Comparison of ENCODE assay signal across 23 cellular contexts in the genomic region with DNA sequence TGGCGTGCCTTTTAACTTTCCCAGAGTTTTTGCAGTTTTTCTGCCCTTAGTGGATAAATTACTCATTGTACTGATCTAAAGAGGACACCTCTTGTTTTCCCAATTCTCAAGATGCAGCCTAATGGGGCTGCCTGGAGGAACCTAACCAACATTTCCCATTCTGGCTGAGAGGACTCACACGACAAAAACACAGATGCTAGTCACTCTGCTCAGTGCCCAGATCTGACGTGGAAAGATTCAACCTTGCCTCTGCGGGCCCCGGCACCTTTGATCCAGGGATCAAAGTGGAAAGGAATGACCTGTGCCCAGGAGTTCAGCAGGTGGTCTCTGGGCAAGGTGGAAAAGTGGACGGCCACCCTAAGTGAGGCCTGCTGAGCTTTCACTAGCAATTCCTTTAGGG.
DNase-seq lines count a peak whose midpoint lies in the region; ATAC-seq and TF ChIP-seq lines count a peak whose summit lies in the region.
"Had no signal": no experiment of that assay in that cellular context is flagged by ENCODE, and none has a peak within 500 bp of the region (broad histone marks: within the 10 kb centered on the region; RNA-seq: fewer than 3 reads in every experiment).

No MANE protein-coding gene starts in this region.

- H4K20me1 ChIP-seq in GM23338 (replicated peaks; ENCODE audit: insufficient read depth) (no peaks in the 10 kb centered on the region), neural progenitor cell (ENCODE audit: low read depth) (no peaks in the 10 kb centered on the region)
- H4K20me1 ChIP-seq: BLaER1 treated with 17β-estradiol and CSF1 and Interleukin-3, amounts not matched to agents 10 nM and 100 nM had no signal

- no peaks in the 10 kb centered on the region; the same call in 1 of the 2 replicates for H3K36me3 ChIP-seq in GM23338 (ENCODE audit: insufficient read depth)
- H3K36me3 ChIP-seq in neural progenitor cell = no peaks in the 10 kb centered on the region
- H3K36me3 ChIP-seq: BE2C; BLaER1 treated with 17β-estradiol and CSF1 and Interleukin-3, amounts not matched to agents 10 nM and 100 nM; HAP-1 had no signal

- H3K4me3 Mint-ChIP-seq in GM23338 = no peak overlapping the region
- H3K4me3 Mint-ChIP-seq in T-helper 17 cell = peak overlapping the region; percentile 12
- no peak overlapping the region for H3K4me3 Mint-ChIP-seq in neural progenitor cell
- H3K4me3 Mint-ChIP-seq: CD14-positive monocyte; CD4-positive, alpha-beta T cell; CD8-positive, alpha-beta memory T cell; HFFc6 had no signal

- H3F3A ChIP-seq in GM23338 (replicated peaks; ENCODE audit: low read depth) (no peaks in the 10 kb centered on the region), neural progenitor cell (ENCODE audit: low read depth) (peaks cover 5% of the 10 kb centered on the region)

- peaks cover 8% of the 10 kb centered on the region; the same call in 2 of the 3 replicates for H3K36me3 Mint-ChIP-seq in GM23338 (ENCODE audit: low read depth)
- no peaks in the 10 kb centered on the region for H3K36me3 Mint-ChIP-seq in T-helper 17 cell (ENCODE audit: low read depth)
- no peaks in the 10 kb centered on the region for H3K36me3 Mint-ChIP-seq in neural progenitor cell
- H3K36me3 Mint-ChIP-seq: CD14-positive monocyte; CD8-positive, alpha-beta memory T cell had no signal

- no peak for ATAC-seq in GM23338
- ATAC-seq in T-helper 17 cell = no peak
- ATAC-seq in HG02588 (IDR thresholded peaks at IDR 0.05; ENCODE audit: unreplicated experiment) = no peak
- ATAC-seq: A549, GM12878 had no signal

- no peaks in the 10 kb centered on the region for H3K79me2 ChIP-seq in GM23338 (replicated peaks; ENCODE audit: insufficient read depth)
- no peaks in the 10 kb centered on the region for H3K79me2 ChIP-seq in neural progenitor cell (ENCODE audit: low read depth)

- H2AFZ ChIP-seq in GM23338 (peak overlapping the region; percentile 78), neural progenitor cell (replicated peaks) (peak overlapping the region; percentile 2)

- H3K9me3 Mint-ChIP-seq in GM23338 (peaks cover 12% of the 10 kb centered on the region), neural progenitor cell (peaks cover 11% of the 10 kb centered on the region)
- H3K9me3 Mint-ChIP-seq: CD4-positive, alpha-beta T cell; CD8-positive, alpha-beta memory T cell; HFFc6 had no signal

- H3K27ac Mint-ChIP-seq in GM23338 = no peak overlapping the region
- H3K27ac Mint-ChIP-seq in T-helper 17 cell = no peak overlapping the region
- peak overlapping the region; percentile 94 for H3K27ac Mint-ChIP-seq in neural progenitor cell
- H3K27ac Mint-ChIP-seq: CD4-positive, alpha-beta T cell; CD8-positive, alpha-beta memory T cell; HFFc6 had no signal

- H3K27me3 Mint-ChIP-seq in GM23338 (ENCODE audit: insufficient read depth, low read depth, poor library complexity) (no peaks in the 10 kb centered on the region), T-helper 17 cell (peaks cover 39% of the 10 kb centered on the region), neural progenitor cell (ENCODE audit: insufficient read depth, low read depth) (peaks cover 4% of the 10 kb centered on the region)

- no peak overlapping the region for H3K9ac ChIP-seq in neural progenitor cell
- H3K9ac ChIP-seq: BLaER1 treated with 17β-estradiol and CSF1 and Interleukin-3, amounts not matched to agents 10 nM and 100 nM had no signal

- H3K27ac ChIP-seq in GM23338 (ENCODE audit: low read depth) = no peak overlapping the region
- H3K27ac ChIP-seq in neural progenitor cell = no peak overlapping the region
- H3K27ac ChIP-seq: A549; BLaER1 treated with 17β-estradiol and CSF1 and Interleukin-3, amounts not matched to agents 10 nM and 100 nM had no signal

- H3K4me3 ChIP-seq in GM23338 (no peak overlapping the region), neural progenitor cell (no peak overlapping the region)
- H3K4me3 ChIP-seq: A549; BLaER1 treated with 17β-estradiol and CSF1 and Interleukin-3, amounts not matched to agents 10 nM and 100 nM; GM12878; HAP-1 had no signal

- H3K9me2 ChIP-seq in GM23338 (ENCODE audit: insufficient read depth) = no peaks in the 10 kb centered on the region

- H3K4me2 ChIP-seq in GM23338 (no peak overlapping the region), neural progenitor cell (no peak overlapping the region)
- H3K4me2 ChIP-seq: A549; BLaER1 treated with 17β-estradiol and CSF1 and Interleukin-3, amounts not matched to agents 10 nM and 100 nM had no signal

- intact Hi-C loops in cardiac septum (cut with DNase I) = no loop called here

- DNase-seq in GM23338 (ENCODE audit: low spot score) (no peak), T-helper 17 cell (no peak), neural progenitor cell (ENCODE audit: low spot score) (no peak), LoVo (ENCODE audit: low spot score) (no peak), cardiac septum (ENCODE audit: low spot score) (no peak)
- DNase-seq: 8988T; ACHN; AML-193; BE2C; CD4-positive, alpha-beta T cell; CD8-positive, alpha-beta memory T cell; DMS 273 treated with DMSO at 0.1 percent for 48 hours; DMS79; EL; GDM1; GOT3; HFFc6 had no signal

- H3K4me1 Mint-ChIP-seq in GM23338 = 0 out of 3 replicates have a peak, but pooled peaks cover 2% of the 10 kb centered on the region
- H3K4me1 Mint-ChIP-seq in T-helper 17 cell = no peaks in the 10 kb centered on the region
- H3K4me1 Mint-ChIP-seq in neural progenitor cell = peaks cover 17% of the 10 kb centered on the region
- H3K4me1 Mint-ChIP-seq: CD14-positive monocyte; CD8-positive, alpha-beta memory T cell had no signal

- TF ChIP-seq CTCF in GM23338 (conservative IDR thresholded peaks at IDR 0.05; ENCODE audit: low read depth in 2 of 2) = no peak
- TF ChIP-seq CTCF in neural progenitor cell (IDR thresholded peaks at IDR 0.05) = no peak

- H3K9me3 ChIP-seq in T-helper 17 cell (ENCODE audit: control insufficient read depth, low read length, poor library complexity, severe bottlenecking) (no peaks in the 10 kb centered on the region), neural progenitor cell (ENCODE audit: low read depth) (no peaks in the 10 kb centered on the region)
- H3K9me3 ChIP-seq: A549, BE2C, HAP-1 had no signal

- H3K4me1 ChIP-seq in GM23338 (ENCODE audit: insufficient read depth) (no peaks in the 10 kb centered on the region), neural progenitor cell (peaks cover 7% of the 10 kb centered on the region)
- H3K4me1 ChIP-seq: A549; BE2C; BLaER1 treated with 17β-estradiol and CSF1 and Interleukin-3, amounts not matched to agents 10 nM and 100 nM; HAP-1 had no signal

- no peaks in the 10 kb centered on the region for H3K27me3 ChIP-seq in GM23338 (ENCODE audit: insufficient read depth)
- no peaks in the 10 kb centered on the region for H3K27me3 ChIP-seq in neural progenitor cell
- H3K27me3 ChIP-seq: BE2C; BLaER1 treated with 17β-estradiol and CSF1 and Interleukin-3, amounts not matched to agents 10 nM and 100 nM had no signal

TF ChIP-seq in GM23338, 12 proteins besides CTCF, POLR2A, EP300 and RAD21 (continues in another document):
- no peak for TF ChIP-seq POLR2AphosphoS5 (IDR thresholded peaks at IDR 0.05; ENCODE audit: low read depth)
- no peak for TF ChIP-seq ZNF331 (CRISPR knock-in tag; IDR thresholded peaks at IDR 0.05; ENCODE audit: low read depth)
- TF ChIP-seq JUNB (IDR thresholded peaks at IDR 0.05; ENCODE audit: unreplicated experiment) = no peak
- TF ChIP-seq, protein P1, sequence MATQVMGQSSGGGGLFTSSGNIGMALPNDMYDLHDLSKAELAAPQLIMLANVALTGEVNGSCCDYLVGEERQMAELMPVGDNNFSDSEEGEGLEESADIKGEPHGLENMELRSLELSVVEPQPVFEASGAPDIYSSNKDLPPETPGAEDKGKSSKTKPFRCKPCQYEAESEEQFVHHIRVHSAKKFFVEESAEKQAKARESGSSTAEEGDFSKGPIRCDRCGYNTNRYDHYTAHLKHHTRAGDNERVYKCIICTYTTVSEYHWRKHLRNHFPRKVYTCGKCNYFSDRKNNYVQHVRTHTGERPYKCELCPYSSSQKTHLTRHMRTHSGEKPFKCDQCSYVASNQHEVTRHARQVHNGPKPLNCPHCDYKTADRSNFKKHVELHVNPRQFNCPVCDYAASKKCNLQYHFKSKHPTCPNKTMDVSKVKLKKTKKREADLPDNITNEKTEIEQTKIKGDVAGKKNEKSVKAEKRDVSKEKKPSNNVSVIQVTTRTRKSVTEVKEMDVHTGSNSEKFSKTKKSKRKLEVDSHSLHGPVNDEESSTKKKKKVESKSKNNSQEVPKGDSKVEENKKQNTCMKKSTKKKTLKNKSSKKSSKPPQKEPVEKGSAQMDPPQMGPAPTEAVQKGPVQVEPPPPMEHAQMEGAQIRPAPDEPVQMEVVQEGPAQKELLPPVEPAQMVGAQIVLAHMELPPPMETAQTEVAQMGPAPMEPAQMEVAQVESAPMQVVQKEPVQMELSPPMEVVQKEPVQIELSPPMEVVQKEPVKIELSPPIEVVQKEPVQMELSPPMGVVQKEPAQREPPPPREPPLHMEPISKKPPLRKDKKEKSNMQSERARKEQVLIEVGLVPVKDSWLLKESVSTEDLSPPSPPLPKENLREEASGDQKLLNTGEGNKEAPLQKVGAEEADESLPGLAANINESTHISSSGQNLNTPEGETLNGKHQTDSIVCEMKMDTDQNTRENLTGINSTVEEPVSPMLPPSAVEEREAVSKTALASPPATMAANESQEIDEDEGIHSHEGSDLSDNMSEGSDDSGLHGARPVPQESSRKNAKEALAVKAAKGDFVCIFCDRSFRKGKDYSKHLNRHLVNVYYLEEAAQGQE (IDR thresholded peaks at IDR 0.05; ENCODE audit: unreplicated experiment) = no peak
- TF ChIP-seq CREB1 (CRISPR knock-in tag; IDR thresholded peaks at IDR 0.05; ENCODE audit: low read depth) = no peak
